ENCODE assay signal across 1 cellular context in genomic region chr2:129748250-129748649, GRCh38.
TF ChIP-seq lines count a peak whose summit lies in the region.

No MANE protein-coding gene starts in this region.

TF ChIP-seq in HEK293, 187 proteins besides CTCF, POLR2A, EP300 and RAD21:
- no peak for TF ChIP-seq ZNF701 (tag by site-specific recombination; IDR thresholded peaks at IDR 0.05)
- TF ChIP-seq INSM2 (tag by site-specific recombination; IDR thresholded peaks at IDR 0.05): no peak
- 0 out of 2 replicates have a peak, but pooled peaks have one; percentile 23 for TF ChIP-seq EGR2 (tag by site-specific recombination; IDR thresholded peaks at IDR 0.05; ENCODE audit: low read depth)
- no peak for TF ChIP-seq ZNF596 (tag by site-specific recombination; IDR thresholded peaks at IDR 0.05)
